In genomic region chr18:73835039-73835438, GRCh38 we compare ENCODE assay signal across 2 cellular contexts.
TF ChIP-seq lines count a peak whose summit lies in the region.

No MANE protein-coding gene starts in this region.

TF ChIP-seq in HepG2, 621 proteins besides CTCF, POLR2A, EP300 and RAD21:
- TF ChIP-seq ZNF674 (CRISPR knock-in tag; IDR thresholded peaks at IDR 0.05; ENCODE audit: low read depth) (no peak), MEIS1 (CRISPR knock-in tag; IDR thresholded peaks at IDR 0.05; ENCODE audit: borderline replicate concordance) (no peak), HBP1 (CRISPR knock-in tag; IDR thresholded peaks at IDR 0.05; ENCODE audit: low read depth) (no peak), SP140L (CRISPR knock-in tag; IDR thresholded peaks at IDR 0.05; ENCODE audit: borderline replicate concordance) (no peak), MNT (IDR thresholded peaks at IDR 0.05) (peak; percentile 92)
- TF ChIP-seq, protein P1, sequence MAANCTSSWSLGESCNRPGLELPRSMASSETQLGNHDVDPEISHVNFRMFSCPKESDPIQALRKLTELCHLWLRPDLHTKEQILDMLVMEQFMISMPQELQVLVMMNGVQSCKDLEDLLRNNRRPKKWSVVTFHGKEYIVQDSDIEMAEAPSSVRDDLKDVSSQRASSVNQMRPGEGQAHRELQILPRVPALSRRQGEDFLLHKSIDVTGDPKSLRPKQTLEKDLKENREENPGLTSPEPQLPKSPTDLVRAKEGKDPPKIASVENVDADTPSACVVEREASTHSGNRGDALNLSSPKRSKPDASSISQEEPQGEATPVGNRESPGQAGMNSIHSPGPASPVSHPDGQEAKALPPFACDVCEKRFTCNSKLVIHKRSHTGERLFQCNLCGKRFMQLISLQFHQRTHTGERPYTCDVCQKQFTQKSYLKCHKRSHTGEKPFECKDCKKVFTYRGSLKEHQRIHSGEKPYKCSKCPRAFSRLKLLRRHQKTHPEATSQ (CRISPR knock-in tag; IDR thresholded peaks at IDR 0.05; ENCODE audit: borderline replicate concordance), result no peak

TF ChIP-seq in IMR-90, 13 proteins besides CTCF, POLR2A, EP300 and RAD21:
- TF ChIP-seq MXI1 (IDR thresholded peaks at IDR 0.05; ENCODE audit: borderline replicate concordance, low read depth, low read length), result no peak
- no peak for TF ChIP-seq MAFK (IDR thresholded peaks at IDR 0.05; ENCODE audit: low read depth, low read length)
- no peak for TF ChIP-seq CHD1 (IDR thresholded peaks at IDR 0.05; ENCODE audit: low read depth, low read length)
- no peak for TF ChIP-seq FOS (IDR thresholded peaks at IDR 0.05; ENCODE audit: low read depth, low read length)
- TF ChIP-seq BHLHE40 (IDR thresholded peaks at IDR 0.05; ENCODE audit: low read depth, low read length), result no peak
